In genomic region chrX:82458207-82458754, GRCh38 we compare ENCODE assay signal across 28 cellular contexts.
"Had no signal": no experiment of that assay in that cellular context is flagged by ENCODE, and none has a peak within 500 bp of the region (broad histone marks: within the 10 kb centered on the region; RNA-seq: fewer than 3 reads in every experiment).

No MANE protein-coding gene starts in this region.

- H3K36me3 ChIP-seq: esophagus muscularis mucosa, gastroesophageal sphincter, heart left ventricle, left ventricle myocardium inferior, neural progenitor cell, spleen, tibial nerve, upper lobe of right lung, uterus had no signal

- H3K4me1 Mint-ChIP-seq: memory B cell; nephron; neural progenitor cell; stimulated activated memory B cell treated with anti-CD40 and anti-IgM and Interleukin-4, amounts not matched to agents 10 μg/mL and 1 μg/mL and 100 μg/mL, for 72 hours had no signal

- H3K4me3 Mint-ChIP-seq: memory B cell; naive thymus-derived CD4-positive, alpha-beta T cell; nephron; neural progenitor cell; stimulated activated memory B cell treated with anti-CD40 and anti-IgM and Interleukin-4, amounts not matched to agents 10 μg/mL and 1 μg/mL and 100 μg/mL, for 72 hours had no signal

- H3K27me3 ChIP-seq: esophagus muscularis mucosa, foreskin keratinocyte, gastroesophageal sphincter, heart left ventricle, neural progenitor cell, spleen, testis, tibial nerve, upper lobe of right lung, uterus had no signal

- H3K36me3 Mint-ChIP-seq: memory B cell; naive thymus-derived CD4-positive, alpha-beta T cell; neural progenitor cell; stimulated activated memory B cell treated with anti-CD40 and anti-IgM and Interleukin-4, amounts not matched to agents 10 μg/mL and 1 μg/mL and 100 μg/mL, for 72 hours had no signal

- ATAC-seq: foreskin keratinocyte; gastroesophageal sphincter; heart left ventricle; left cardiac atrium; mucosa of descending colon; naive thymus-derived CD4-positive, alpha-beta T cell; psoas muscle; right cardiac atrium; stimulated activated memory B cell treated with anti-CD40 and anti-IgM and Interleukin-4, amounts not matched to agents 10 μg/mL and 1 μg/mL and 100 μg/mL, for 72 hours; stimulated activated naive CD8-positive, alpha-beta T cell treated with anti-CD3 and anti-CD28 coated beads, Interleukin-15, Interleukin-2, amounts not matched to agents 100 U/mL and 50 U/mL, for 24 hours; upper lobe of right lung had no signal

- H3K9me3 Mint-ChIP-seq: stimulated activated memory B cell treated with anti-CD40 and anti-IgM and Interleukin-4, amounts not matched to agents 10 μg/mL and 1 μg/mL and 100 μg/mL, for 72 hours had no signal

- H3K9ac ChIP-seq: neural progenitor cell had no signal

- H3K4me1 ChIP-seq: esophagus muscularis mucosa, foreskin keratinocyte, gastroesophageal sphincter, heart left ventricle, left ventricle myocardium inferior, neural progenitor cell, psoas muscle, spleen, testis, tibial nerve, upper lobe of right lung, uterus had no signal

- FAIRE-seq: islet of Langerhans had no signal

- H3K27ac ChIP-seq: esophagus muscularis mucosa, foreskin keratinocyte, gastroesophageal sphincter, heart left ventricle, left ventricle myocardium inferior, neural progenitor cell, psoas muscle, skin epidermis, spleen, testis, tibial nerve, upper lobe of right lung, uterus had no signal

- H3K27me3 Mint-ChIP-seq: memory B cell; naive thymus-derived CD4-positive, alpha-beta T cell; stimulated activated memory B cell treated with anti-CD40 and anti-IgM and Interleukin-4, amounts not matched to agents 10 μg/mL and 1 μg/mL and 100 μg/mL, for 72 hours had no signal

- H2AFZ ChIP-seq: neural progenitor cell had no signal

- H3K4me2 ChIP-seq: neural progenitor cell had no signal

- H3K4me3 ChIP-seq: esophagus muscularis mucosa, gastroesophageal sphincter, heart left ventricle, left ventricle myocardium inferior, lung, mucosa of descending colon, neural progenitor cell, psoas muscle, skin epidermis, spleen, testis, tibial nerve, upper lobe of right lung, uterus had no signal

- H3K9me3 ChIP-seq: esophagus muscularis mucosa, gastroesophageal sphincter, heart left ventricle, left ventricle myocardium inferior, mucosa of descending colon, psoas muscle, testis, tibial nerve, upper lobe of right lung, uterus had no signal

- DNase-seq: cerebellar nuclear complex; cortex of kidney; foreskin keratinocyte; heart left ventricle; hippocampal formation; left cardiac atrium; left ventricle myocardium inferior; mucosa of descending colon; naive thymus-derived CD4-positive, alpha-beta T cell; psoas muscle; right cardiac atrium; spleen; stimulated activated CD4-positive, alpha-beta T cell treated with anti-CD3 and anti-CD28 coated beads, Interleukin-4, amount 100 ng/mL, for 4 hours; stimulated activated naive CD8-positive, alpha-beta T cell treated with anti-CD3 and anti-CD28 coated beads, Interleukin-15, Interleukin-2, amounts not matched to agents 100 U/mL and 50 U/mL, for 24 hours; substantia nigra; testis; upper lobe of right lung; uterus had no signal

- H3K27ac Mint-ChIP-seq: memory B cell; naive thymus-derived CD4-positive, alpha-beta T cell; neural progenitor cell; stimulated activated memory B cell treated with anti-CD40 and anti-IgM and Interleukin-4, amounts not matched to agents 10 μg/mL and 1 μg/mL and 100 μg/mL, for 72 hours had no signal
